ENCODE assay signal across 11 cellular contexts in genomic region chr11:68905421-68906360, GRCh38. TPM values are rescaled to one million over a fixed set of nuclear protein-coding genes. Genes with fewer than 3 reads are reported as not detected.
DNase-seq lines count a peak whose midpoint lies in the region; ATAC-seq and TF ChIP-seq lines count a peak whose summit lies in the region.
"Had no signal": no experiment of that assay in that cellular context is flagged by ENCODE, and none has a peak within 500 bp of the region (broad histone marks: within the 10 kb centered on the region; RNA-seq: fewer than 3 reads in every experiment).

No MANE protein-coding gene starts in this region.

- no peak overlapping the region for H3K27ac ChIP-seq in CD4-positive, alpha-beta memory T cell (ENCODE audit: low read depth, low read length)
- H3K27ac ChIP-seq in Karpas-422 (ENCODE audit: low read length) = no peak overlapping the region
- peak overlapping the region in 1 of 2 donors; percentile 59 for H3K27ac ChIP-seq in breast epithelium
- no peak overlapping the region for H3K27ac ChIP-seq in neural cell (ENCODE audit: low read length)

- no peaks in the 10 kb centered on the region for H3K27me3 Mint-ChIP-seq in CD4-positive, alpha-beta memory T cell

- CTCF ChIA-PET in CD4-positive, alpha-beta memory T cell (lab: Charles Lee; ENCODE audit: partially characterized antibody) = interaction anchor here (1.2 kb wide), 1 partner anchor 62 kb away, joined by 4 read pairs; no protein-coding TSS in a partner anchor

- TF ChIP-seq CTCF in breast epithelium (IDR thresholded peaks at IDR 0.05) = no peak
- TF ChIP-seq CTCF in neural cell (IDR thresholded peaks at IDR 0.05; ENCODE audit: poor library complexity, severe bottlenecking) = no peak

- ATAC-seq in HG03095 (IDR thresholded peaks at IDR 0.05; ENCODE audit: unreplicated experiment) = no peak

- H4K20me1 ChIP-seq in Karpas-422 (ENCODE audit: insufficient read depth, low read depth, low read length) = peaks cover 21% of the 10 kb centered on the region
- no peaks in the 10 kb centered on the region for H4K20me1 ChIP-seq in neural cell (ENCODE audit: insufficient read depth)

- no peak for DNase-seq in CD4-positive, alpha-beta memory T cell
- DNase-seq in Karpas-422 (no peak), breast epithelium (ENCODE audit: low spot score in 2 of 2) (peak in 1 of 2 donors; percentile 65), NCI-H510A (lab: John Stamatoyannopoulos, UW) (no peak), COR-L47 (lab: John Stamatoyannopoulos, UW) (no peak)
- DNase-seq in stimulated activated naive CD4-positive, alpha-beta T cell treated with Interleukin-2 at 50 U/mL for 16 hours (lab: John Stamatoyannopoulos, UW) = no peak
- DNase-seq: central memory CD4-positive, alpha-beta T cell; NCI-H226; transverse colon had no signal

- no peaks in the 10 kb centered on the region for H3K9me3 ChIP-seq in CD4-positive, alpha-beta memory T cell (ENCODE audit: control insufficient read depth in 1 of 2, low read length in 2 of 2)
- no peaks in the 10 kb centered on the region for H3K9me3 ChIP-seq in Karpas-422 (ENCODE audit: low read length)
- no peaks in the 10 kb centered on the region for H3K9me3 ChIP-seq in breast epithelium
- no peaks in the 10 kb centered on the region for H3K9me3 ChIP-seq in neural cell (ENCODE audit: low read length)
- H3K9me3 ChIP-seq: transverse colon had no signal

- H3K27ac Mint-ChIP-seq in CD4-positive, alpha-beta memory T cell = peak overlapping the region in 6 of 7 donors; percentile 39 to 95 (median 75)

- H3K9ac ChIP-seq in Karpas-422 (ENCODE audit: low read length) = peak overlapping the region; percentile 99
- H3K9ac ChIP-seq in neural cell (ENCODE audit: low read length) = peak overlapping the region; percentile 9

- peaks cover 21% of the 10 kb centered on the region for H3K36me3 ChIP-seq in CD4-positive, alpha-beta memory T cell (ENCODE audit: insufficient read depth, low read length)
- H3K36me3 ChIP-seq in Karpas-422 (ENCODE audit: insufficient read depth, low read length) (peaks cover 15% of the 10 kb centered on the region; the same call in 1 of the 2 replicates), breast epithelium (no peaks in the 10 kb centered on the region), neural cell (ENCODE audit: insufficient read depth, low read length) (no peaks in the 10 kb centered on the region)

- H3K9me2 ChIP-seq in Karpas-422 (replicated peaks; ENCODE audit: insufficient read depth, low read length) (no peaks in the 10 kb centered on the region), neural cell (ENCODE audit: insufficient read depth, low read length) (no peaks in the 10 kb centered on the region)

- H3K36me3 Mint-ChIP-seq in CD4-positive, alpha-beta memory T cell = peaks cover 21 to 37% of the 10 kb centered on the region in 2 donors

- H2AFZ ChIP-seq in Karpas-422 (ENCODE audit: low read length) (no peak overlapping the region), neural cell (ENCODE audit: low read depth, low read length) (no peak overlapping the region)

- H3K4me3 ChIP-seq in CD4-positive, alpha-beta memory T cell (ENCODE audit: low read length in 2 of 2) = no peak overlapping the region
- H3K4me3 ChIP-seq in Karpas-422 (ENCODE audit: low read length) (peak overlapping the region; percentile 100; the same call in 1 of the 2 replicates), breast epithelium (peak overlapping the region in 2 of 3 donors; percentile 82 to 90), neural cell (ENCODE audit: low read length) (peak overlapping the region; percentile 87)

- H3K27me3 ChIP-seq in CD4-positive, alpha-beta memory T cell (ENCODE audit: insufficient read depth, low read length) = no peaks in the 10 kb centered on the region
- H3K27me3 ChIP-seq in Karpas-422 (ENCODE audit: low read length) = no peaks in the 10 kb centered on the region
- no peaks in the 10 kb centered on the region for H3K27me3 ChIP-seq in breast epithelium
- no peaks in the 10 kb centered on the region for H3K27me3 ChIP-seq in neural cell (ENCODE audit: insufficient read depth, low read depth, low read length)
- H3K27me3 ChIP-seq: transverse colon had no signal

- peak overlapping the region; percentile 91 to 99 (median 97) for H3K4me3 Mint-ChIP-seq in CD4-positive, alpha-beta memory T cell

- peaks cover 31 to 52% (median 37%) of the 10 kb centered on the region in 4 donors for H3K4me1 Mint-ChIP-seq in CD4-positive, alpha-beta memory T cell

- intact Hi-C loops in CD4-positive, alpha-beta memory T cell (cut with micrococcal nuclease) = no loop called here
- intact Hi-C loops in breast epithelium (cut with DNase I; ENCODE audit: low total_unique reads) = no loop called here

- no peak for TF ChIP-seq EP300 in neural cell (conservative IDR thresholded peaks at IDR 0.05; ENCODE audit: poor library complexity, severe bottlenecking)

- no peaks in the 10 kb centered on the region for H3K9me3 Mint-ChIP-seq in CD4-positive, alpha-beta memory T cell

- H3K4me1 ChIP-seq in CD4-positive, alpha-beta memory T cell (ENCODE audit: insufficient read depth, low read length) = peaks cover 31% of the 10 kb centered on the region
- H3K4me1 ChIP-seq in Karpas-422 (ENCODE audit: low read length) (peaks cover 26% of the 10 kb centered on the region), breast epithelium (peaks cover 4 to 25% of the 10 kb centered on the region in 2 donors)

- H3F3A ChIP-seq in neural cell (ENCODE audit: insufficient read depth, low read length, poor library complexity, severe bottlenecking) = no peaks in the 10 kb centered on the region

- TF ChIP-seq RAD21 in neural cell (conservative IDR thresholded peaks at IDR 0.05) = no peak

- POLR2A ChIA-PET in CD4-positive, alpha-beta memory T cell (lab: Charles Lee; ENCODE audit: partially characterized antibody) = interaction anchor here (0.9 kb wide), 1 partner anchor 21 kb away, joined by 3 read pairs; no protein-coding TSS in a partner anchor

- H3K79me2 ChIP-seq in Karpas-422 (ENCODE audit: low read length) = peaks cover 61% of the 10 kb centered on the region
- H3K79me2 ChIP-seq in neural cell (replicated peaks; ENCODE audit: insufficient read depth, low read length) = peaks cover 32% of the 10 kb centered on the region

- H3K4me2 ChIP-seq in Karpas-422 (ENCODE audit: low read depth, low read length, poor library complexity, severe bottlenecking) = peak overlapping the region; percentile 96
- H3K4me2 ChIP-seq in neural cell (ENCODE audit: low read length) = no peak overlapping the region

- TF ChIP-seq POLR2A in breast epithelium (IDR thresholded peaks at IDR 0.05) = no peak

TF ChIP-seq in neural cell, 6 proteins besides CTCF, POLR2A, EP300 and RAD21:
- TF ChIP-seq TAF1 (IDR thresholded peaks at IDR 0.05; ENCODE audit: low read depth) = no peak
- no peak for TF ChIP-seq SMC3 (conservative IDR thresholded peaks at IDR 0.05; ENCODE audit: poor library complexity)
- no peak for TF ChIP-seq MXI1 (conservative IDR thresholded peaks at IDR 0.05; ENCODE audit: poor library complexity, severe bottlenecking)
- no peak for TF ChIP-seq POLR2AphosphoS5 (IDR thresholded peaks at IDR 0.05)
- TF ChIP-seq EZH2 (IDR thresholded peaks at IDR 0.05; ENCODE audit: borderline replicate concordance, insufficient read depth, low read length, poor library complexity, severe bottlenecking) = no peak
- no peak for TF ChIP-seq REST (IDR thresholded peaks at IDR 0.05; ENCODE audit: borderline replicate concordance)
TF ChIP-seq in neural cell: peak in this region for 0.

RNA-seq across cellular contexts. Expression of gene IGHMBP2, which starts 2.0 kb away (rescaled TPM):
- 10 to 100 TPM; 36.8 to 37.6 TPM for total RNA-seq in CD4-positive, alpha-beta memory T cell
- polyA plus RNA-seq in CD4-positive, alpha-beta memory T cell = 1 to 10 TPM; 3.8 to 8.7 TPM
- 6.3 and 21.5 TPM in 2 replicates for total RNA-seq in Karpas-422 (2014; rRNA removed; shearing (Covaris generic); ENCODE audit: low replicate concordance)
- 10 to 100 TPM in 2 of 3 donors, 1 to 10 TPM in 1; 9.8 to 18.4 (median 13.6) TPM for total RNA-seq in breast epithelium
- polyA plus RNA-seq in neural cell = 9.5 and 12.9 TPM in 2 replicates
- 22.1 and 24.6 TPM in 2 replicates for polyA minus RNA-seq in neural cell

RNA-seq across cellular contexts. Expression of gene MRPL21, which starts 2.1 kb away (rescaled TPM):
- total RNA-seq in CD4-positive, alpha-beta memory T cell = 10 to 100 TPM; 36.2 to 37.3 TPM
- 100 to 1,000 TPM; 105 to 151 TPM for polyA plus RNA-seq in CD4-positive, alpha-beta memory T cell
- 88.3 and 121 TPM in 2 replicates for total RNA-seq in Karpas-422 (2014; rRNA removed; shearing (Covaris generic); ENCODE audit: low replicate concordance)
- total RNA-seq in breast epithelium = 10 to 100 TPM; 44.3 to 89.1 (median 51.7) TPM
- polyA plus RNA-seq in neural cell = 137 and 139 TPM in 2 replicates
- polyA minus RNA-seq in neural cell = 34.3 and 38.3 TPM in 2 replicates

Comparison
In these comparisons a context has a peak if more than half of its experiments do, and no peak if none do; other contexts are left out.
1. H3K4me3 ChIP-seq: peak in Karpas-422 (single experiment), breast epithelium (2 of 3) and neural cell (single experiment); none in CD4-positive, alpha-beta memory T cell (0 of 2).